Comparison of ENCODE assay signal across 8 cellular contexts in the genomic region with DNA sequence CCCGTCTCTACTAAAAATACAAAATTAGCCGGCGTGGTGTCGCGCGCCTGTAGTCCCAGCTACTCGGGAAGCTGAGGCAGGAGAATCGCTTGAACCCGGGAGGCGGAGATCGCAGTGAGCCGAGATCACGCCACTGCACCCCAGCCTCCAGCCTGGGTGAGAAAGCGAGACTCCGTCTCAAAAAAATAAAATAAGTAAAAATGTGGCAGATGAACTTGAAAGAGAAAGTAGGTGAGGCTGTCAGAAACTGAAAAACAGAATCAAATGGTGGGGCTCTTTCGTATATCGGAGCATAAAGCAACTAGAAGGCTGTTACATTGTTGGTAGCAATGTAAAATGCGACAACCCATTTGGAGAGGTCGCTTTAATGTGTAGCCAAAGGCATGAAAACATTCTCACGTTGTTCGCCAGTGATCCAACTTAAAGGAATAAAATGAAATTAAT. TPM values are rescaled to one million over a fixed set of nuclear protein-coding genes. Genes with fewer than 3 reads are reported as not detected.
DNase-seq lines count a peak whose midpoint lies in the region; ATAC-seq and TF ChIP-seq lines count a peak whose summit lies in the region.

No MANE protein-coding gene starts in this region.

- H3K27me3 ChIP-seq in right atrium auricular region (no peaks in the 10 kb centered on the region), NT2/D1 (ENCODE audit: insufficient read depth, insufficient read length) (no peaks in the 10 kb centered on the region), dorsolateral prefrontal cortex (no peaks in the 10 kb centered on the region)

- no peak for ATAC-seq in Right ventricle myocardium superior (ENCODE audit: poor library complexity)
- no peak for ATAC-seq in naive B cell (ENCODE audit: low read depth in 2 of 2)

- DNase-seq in right atrium auricular region (ENCODE audit: low spot score) (peak; percentile 1), Right ventricle myocardium superior (no peak), NT2/D1 (ENCODE audit: low read depth, low spot score) (no peak), dorsolateral prefrontal cortex (no peak), naive B cell (no peak), HuH-7.5 (ENCODE audit: low spot score) (no peak), NCI-H1417 treated with DMSO at 0.1 percent for 48 hours (lab: John Stamatoyannopoulos, UW) (no peak)
- no peak for DNase-seq in stimulated activated CD4-positive, alpha-beta T cell treated with anti-CD3 and anti-CD28 coated beads, Interleukin-1b, Interleukin-23, amount 100 ng/mL, for 48 hours

- peaks cover 0 to 19% (median 7%) of the 10 kb centered on the region in 3 donors for H3K27me3 Mint-ChIP-seq in naive B cell

- H3K27ac ChIP-seq in right atrium auricular region, result peak overlapping the region; percentile 96
- H3K27ac ChIP-seq in dorsolateral prefrontal cortex, result peak overlapping the region; percentile 59 to 98 (median 92)

- H3K9me3 ChIP-seq in right atrium auricular region (peaks cover 0 to 12% of the 10 kb centered on the region in 2 donors), NT2/D1 (ENCODE audit: insufficient read depth, low read length) (peaks cover 40% of the 10 kb centered on the region)

- peak overlapping the region; percentile 80 to 98 (median 94) for H3K4me3 Mint-ChIP-seq in naive B cell

- peaks cover 21 to 44% (median 30%) of the 10 kb centered on the region in 3 donors for H3K4me1 Mint-ChIP-seq in naive B cell

- H3K36me3 ChIP-seq in right atrium auricular region (peaks cover 17% of the 10 kb centered on the region), NT2/D1 (ENCODE audit: insufficient read depth, insufficient read length, low read length) (peaks cover 32% of the 10 kb centered on the region)

- H3K36me3 Mint-ChIP-seq in naive B cell, result peaks cover 14 to 27% of the 10 kb centered on the region in 2 donors

- H3K4me3 ChIP-seq in right atrium auricular region (peak overlapping the region; percentile 84 to 86), NT2/D1 (ENCODE audit: insufficient read length, low read depth) (peak overlapping the region; percentile 84), dorsolateral prefrontal cortex (peak overlapping the region; percentile 57 to 96 (median 83))

- peaks cover 0 to 32% of the 10 kb centered on the region in 2 donors for H3K4me1 ChIP-seq in right atrium auricular region
- no peaks in the 10 kb centered on the region for H3K4me1 ChIP-seq in NT2/D1 (ENCODE audit: insufficient read depth, insufficient read length)

- H3K27ac Mint-ChIP-seq in naive B cell, result peak overlapping the region; percentile 98 to 100 (median 99)

- intact Hi-C loops in Right ventricle myocardium superior (cut with DNase I), result no loop called here
- intact Hi-C loops in dorsolateral prefrontal cortex (cut with DNase I), result loop anchor here (2.0 to 5.0 kb wide), 2 partner anchors 34 to 35 kb away; partner anchors contain the start of gene KANSL2 (in 2 of the 2)

- TF ChIP-seq CTCF in right atrium auricular region (IDR thresholded peaks at IDR 0.05) (no peak), dorsolateral prefrontal cortex (IDR thresholded peaks at IDR 0.05 in 54 of 56, conservative IDR thresholded peaks at IDR 0.05 in 2 of 56; ENCODE audit: low read depth in 1 of 56, partially characterized antibody in 56 of 56) (no peak)

- H3K9me3 Mint-ChIP-seq in naive B cell, result peaks cover 5 to 27% (median 12%) of the 10 kb centered on the region in 7 donors

- H3K9ac ChIP-seq in NT2/D1 (ENCODE audit: insufficient read length, low read depth), result peak overlapping the region; percentile 85

RNA-seq across cellular contexts. Expression of gene CCNT1, which starts 0.8 kb away (rescaled TPM):
- 10 to 100 TPM; 12.5 to 16.2 TPM for total RNA-seq in right atrium auricular region
- 17.5 TPM for total RNA-seq in Right ventricle myocardium superior
- 10 to 100 TPM; 27.7 to 58.9 (median 38.1) TPM for total RNA-seq in dorsolateral prefrontal cortex
- 10 to 100 TPM; 13.8 to 34.5 (median 26.4) TPM for polyA plus RNA-seq in naive B cell (ENCODE audit: low read depth in 6 of 6)

RNA-seq across cellular contexts. Expression of gene KANSL2, which starts 35.2 kb away (rescaled TPM):
- total RNA-seq in right atrium auricular region (10 to 100 TPM; 17.4 to 38.4 TPM), Right ventricle myocardium superior (17.3 TPM), dorsolateral prefrontal cortex (10 to 100 TPM; 16.3 to 40.2 (median 25.6) TPM)
- polyA plus RNA-seq in naive B cell (ENCODE audit: low read depth in 6 of 6), result 10 to 100 TPM; 32.5 to 65.2 (median 41.3) TPM
